2 cellular contexts compared by ENCODE assay signal in the genomic region with DNA sequence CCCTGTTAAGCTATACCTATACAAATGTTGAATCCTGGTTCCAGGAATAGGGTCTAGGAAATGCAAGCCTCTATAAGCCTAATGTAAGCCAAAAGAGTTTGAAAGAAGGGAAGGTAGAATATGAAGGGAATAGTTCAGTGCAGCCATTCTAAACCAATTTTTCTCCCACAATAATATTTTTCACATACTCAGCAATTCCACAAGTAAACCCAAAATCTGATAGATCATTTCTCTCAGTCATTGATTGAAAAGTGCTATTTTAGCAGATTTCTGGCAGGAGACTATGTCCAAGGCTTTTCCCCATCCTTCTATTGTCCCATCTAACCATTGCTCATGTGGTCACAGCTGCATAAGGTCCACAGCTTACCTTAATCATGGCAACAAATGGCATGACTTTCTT.
A peak's percentile ranks its signal among the peaks of the same experiment; 100 is the strongest.
TF ChIP-seq lines count a peak whose summit lies in the region.

No MANE protein-coding gene starts in this region.

TF ChIP-seq in HepG2, 621 proteins besides CTCF, POLR2A, EP300 and RAD21:
- TF ChIP-seq MAFF (IDR thresholded peaks at IDR 0.05; ENCODE audit: low read depth, low read length), result peak; percentile 85
- TF ChIP-seq, protein P1, sequence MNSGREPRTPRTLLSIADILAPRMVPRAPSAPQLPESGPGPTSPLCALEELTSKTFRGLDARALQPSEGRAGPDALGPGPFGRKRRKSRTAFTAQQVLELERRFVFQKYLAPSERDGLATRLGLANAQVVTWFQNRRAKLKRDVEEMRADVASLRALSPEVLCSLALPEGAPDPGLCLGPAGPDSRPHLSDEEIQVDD (CRISPR knock-in tag; IDR thresholded peaks at IDR 0.05; ENCODE audit: borderline replicate concordance), result no peak
- peak; percentile 82 to 88 for TF ChIP-seq MAFK (conservative IDR thresholded peaks at IDR 0.05 in 1 of 2, IDR thresholded peaks at IDR 0.05 in 1 of 2; ENCODE audit: low read length in 2 of 2)

TF ChIP-seq in IMR-90, 13 proteins besides CTCF, POLR2A, EP300 and RAD21:
- TF ChIP-seq MAZ (IDR thresholded peaks at IDR 0.05; ENCODE audit: borderline replicate concordance, low read depth, low read length) (no peak), RFX5 (IDR thresholded peaks at IDR 0.05; ENCODE audit: low read depth, low read length) (no peak), MAFK (IDR thresholded peaks at IDR 0.05; ENCODE audit: low read depth, low read length) (peak; percentile 74), SMC3 (IDR thresholded peaks at IDR 0.05; ENCODE audit: low read depth, low read length) (no peak), BHLHE40 (IDR thresholded peaks at IDR 0.05; ENCODE audit: low read depth, low read length) (no peak)
- TF ChIP-seq, protein P2, sequence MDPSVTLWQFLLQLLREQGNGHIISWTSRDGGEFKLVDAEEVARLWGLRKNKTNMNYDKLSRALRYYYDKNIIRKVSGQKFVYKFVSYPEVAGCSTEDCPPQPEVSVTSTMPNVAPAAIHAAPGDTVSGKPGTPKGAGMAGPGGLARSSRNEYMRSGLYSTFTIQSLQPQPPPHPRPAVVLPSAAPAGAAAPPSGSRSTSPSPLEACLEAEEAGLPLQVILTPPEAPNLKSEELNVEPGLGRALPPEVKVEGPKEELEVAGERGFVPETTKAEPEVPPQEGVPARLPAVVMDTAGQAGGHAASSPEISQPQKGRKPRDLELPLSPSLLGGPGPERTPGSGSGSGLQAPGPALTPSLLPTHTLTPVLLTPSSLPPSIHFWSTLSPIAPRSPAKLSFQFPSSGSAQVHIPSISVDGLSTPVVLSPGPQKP (IDR thresholded peaks at IDR 0.05; ENCODE audit: borderline replicate concordance, low read depth, low read length), result no peak
TF ChIP-seq in IMR-90: peak in this region for 1.
